ENCODE assay signal across 1 cellular context in the genomic region with DNA sequence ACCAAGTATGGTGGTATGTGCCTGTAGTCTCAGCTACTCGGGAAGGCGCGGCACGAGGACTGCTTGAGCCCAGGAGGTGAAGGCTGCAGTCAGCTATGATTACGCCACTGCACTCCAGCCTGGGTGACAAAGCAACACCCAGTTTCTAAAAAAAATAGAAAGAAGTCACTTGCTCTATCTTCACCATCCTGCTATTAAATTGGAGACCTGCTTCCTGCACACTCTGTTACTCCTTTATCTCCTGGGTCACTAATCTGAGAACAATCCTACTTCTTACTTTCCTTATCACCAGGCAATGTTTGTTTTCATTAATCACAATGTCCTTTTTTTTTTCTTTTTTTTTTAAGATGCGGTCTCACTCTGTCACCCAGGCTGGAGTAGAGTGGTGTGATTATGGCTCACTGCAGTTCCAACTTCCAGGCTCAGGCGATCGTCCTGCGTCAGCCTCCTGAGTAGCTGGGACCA.
TF ChIP-seq lines count a peak whose summit lies in the region.

No MANE protein-coding gene starts in this region.

TF ChIP-seq in GM23338, 12 proteins besides CTCF, POLR2A, EP300 and RAD21 (continued from another document):
- TF ChIP-seq, protein P1, sequence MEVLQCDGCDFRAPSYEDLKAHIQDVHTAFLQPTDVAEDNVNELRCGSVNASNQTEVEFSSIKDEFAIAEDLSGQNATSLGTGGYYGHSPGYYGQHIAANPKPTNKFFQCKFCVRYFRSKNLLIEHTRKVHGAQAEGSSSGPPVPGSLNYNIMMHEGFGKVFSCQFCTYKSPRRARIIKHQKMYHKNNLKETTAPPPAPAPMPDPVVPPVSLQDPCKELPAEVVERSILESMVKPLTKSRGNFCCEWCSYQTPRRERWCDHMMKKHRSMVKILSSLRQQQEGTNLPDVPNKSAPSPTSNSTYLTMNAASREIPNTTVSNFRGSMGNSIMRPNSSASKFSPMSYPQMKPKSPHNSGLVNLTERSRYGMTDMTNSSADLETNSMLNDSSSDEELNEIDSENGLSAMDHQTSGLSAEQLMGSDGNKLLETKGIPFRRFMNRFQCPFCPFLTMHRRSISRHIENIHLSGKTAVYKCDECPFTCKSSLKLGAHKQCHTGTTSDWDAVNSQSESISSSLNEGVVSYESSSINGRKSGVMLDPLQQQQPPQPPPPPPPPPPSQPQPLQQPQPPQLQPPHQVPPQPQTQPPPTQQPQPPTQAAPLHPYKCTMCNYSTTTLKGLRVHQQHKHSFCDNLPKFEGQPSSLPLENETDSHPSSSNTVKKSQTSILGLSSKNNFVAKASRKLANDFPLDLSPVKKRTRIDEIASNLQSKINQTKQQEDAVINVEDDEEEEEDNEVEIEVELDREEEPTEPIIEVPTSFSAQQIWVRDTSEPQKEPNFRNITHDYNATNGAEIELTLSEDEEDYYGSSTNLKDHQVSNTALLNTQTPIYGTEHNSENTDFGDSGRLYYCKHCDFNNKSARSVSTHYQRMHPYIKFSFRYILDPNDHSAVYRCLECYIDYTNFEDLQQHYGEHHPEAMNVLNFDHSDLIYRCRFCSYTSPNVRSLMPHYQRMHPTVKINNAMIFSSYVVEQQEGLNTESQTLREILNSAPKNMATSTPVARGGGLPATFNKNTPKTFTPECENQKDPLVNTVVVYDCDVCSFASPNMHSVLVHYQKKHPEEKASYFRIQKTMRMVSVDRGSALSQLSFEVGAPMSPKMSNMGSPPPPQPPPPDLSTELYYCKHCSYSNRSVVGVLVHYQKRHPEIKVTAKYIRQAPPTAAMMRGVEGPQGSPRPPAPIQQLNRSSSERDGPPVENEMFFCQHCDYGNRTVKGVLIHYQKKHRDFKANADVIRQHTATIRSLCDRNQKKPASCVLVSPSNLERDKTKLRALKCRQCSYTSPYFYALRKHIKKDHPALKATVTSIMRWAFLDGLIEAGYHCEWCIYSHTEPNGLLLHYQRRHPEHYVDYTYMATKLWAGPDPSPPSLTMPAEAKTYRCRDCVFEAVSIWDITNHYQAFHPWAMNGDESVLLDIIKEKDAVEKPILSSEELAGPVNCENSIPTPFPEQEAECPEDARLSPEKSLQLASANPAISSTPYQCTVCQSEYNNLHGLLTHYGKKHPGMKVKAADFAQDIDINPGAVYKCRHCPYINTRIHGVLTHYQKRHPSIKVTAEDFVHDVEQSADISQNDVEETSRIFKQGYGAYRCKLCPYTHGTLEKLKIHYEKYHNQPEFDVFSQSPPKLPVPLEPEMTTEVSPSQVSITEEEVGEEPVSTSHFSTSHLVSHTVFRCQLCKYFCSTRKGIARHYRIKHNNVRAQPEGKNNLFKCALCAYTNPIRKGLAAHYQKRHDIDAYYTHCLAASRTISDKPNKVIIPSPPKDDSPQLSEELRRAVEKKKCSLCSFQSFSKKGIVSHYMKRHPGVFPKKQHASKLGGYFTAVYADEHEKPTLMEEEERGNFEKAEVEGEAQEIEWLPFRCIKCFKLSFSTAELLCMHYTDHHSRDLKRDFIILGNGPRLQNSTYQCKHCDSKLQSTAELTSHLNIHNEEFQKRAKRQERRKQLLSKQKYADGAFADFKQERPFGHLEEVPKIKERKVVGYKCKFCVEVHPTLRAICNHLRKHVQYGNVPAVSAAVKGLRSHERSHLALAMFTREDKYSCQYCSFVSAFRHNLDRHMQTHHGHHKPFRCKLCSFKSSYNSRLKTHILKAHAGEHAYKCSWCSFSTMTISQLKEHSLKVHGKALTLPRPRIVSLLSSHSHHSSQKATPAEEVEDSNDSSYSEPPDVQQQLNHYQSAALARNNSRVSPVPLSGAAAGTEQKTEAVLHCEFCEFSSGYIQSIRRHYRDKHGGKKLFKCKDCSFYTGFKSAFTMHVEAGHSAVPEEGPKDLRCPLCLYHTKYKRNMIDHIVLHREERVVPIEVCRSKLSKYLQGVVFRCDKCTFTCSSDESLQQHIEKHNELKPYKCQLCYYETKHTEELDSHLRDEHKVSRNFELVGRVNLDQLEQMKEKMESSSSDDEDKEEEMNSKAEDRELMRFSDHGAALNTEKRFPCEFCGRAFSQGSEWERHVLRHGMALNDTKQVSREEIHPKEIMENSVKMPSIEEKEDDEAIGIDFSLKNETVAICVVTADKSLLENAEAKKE (CRISPR knock-in tag; IDR thresholded peaks at IDR 0.05) = no peak
- TF ChIP-seq, protein P2, sequence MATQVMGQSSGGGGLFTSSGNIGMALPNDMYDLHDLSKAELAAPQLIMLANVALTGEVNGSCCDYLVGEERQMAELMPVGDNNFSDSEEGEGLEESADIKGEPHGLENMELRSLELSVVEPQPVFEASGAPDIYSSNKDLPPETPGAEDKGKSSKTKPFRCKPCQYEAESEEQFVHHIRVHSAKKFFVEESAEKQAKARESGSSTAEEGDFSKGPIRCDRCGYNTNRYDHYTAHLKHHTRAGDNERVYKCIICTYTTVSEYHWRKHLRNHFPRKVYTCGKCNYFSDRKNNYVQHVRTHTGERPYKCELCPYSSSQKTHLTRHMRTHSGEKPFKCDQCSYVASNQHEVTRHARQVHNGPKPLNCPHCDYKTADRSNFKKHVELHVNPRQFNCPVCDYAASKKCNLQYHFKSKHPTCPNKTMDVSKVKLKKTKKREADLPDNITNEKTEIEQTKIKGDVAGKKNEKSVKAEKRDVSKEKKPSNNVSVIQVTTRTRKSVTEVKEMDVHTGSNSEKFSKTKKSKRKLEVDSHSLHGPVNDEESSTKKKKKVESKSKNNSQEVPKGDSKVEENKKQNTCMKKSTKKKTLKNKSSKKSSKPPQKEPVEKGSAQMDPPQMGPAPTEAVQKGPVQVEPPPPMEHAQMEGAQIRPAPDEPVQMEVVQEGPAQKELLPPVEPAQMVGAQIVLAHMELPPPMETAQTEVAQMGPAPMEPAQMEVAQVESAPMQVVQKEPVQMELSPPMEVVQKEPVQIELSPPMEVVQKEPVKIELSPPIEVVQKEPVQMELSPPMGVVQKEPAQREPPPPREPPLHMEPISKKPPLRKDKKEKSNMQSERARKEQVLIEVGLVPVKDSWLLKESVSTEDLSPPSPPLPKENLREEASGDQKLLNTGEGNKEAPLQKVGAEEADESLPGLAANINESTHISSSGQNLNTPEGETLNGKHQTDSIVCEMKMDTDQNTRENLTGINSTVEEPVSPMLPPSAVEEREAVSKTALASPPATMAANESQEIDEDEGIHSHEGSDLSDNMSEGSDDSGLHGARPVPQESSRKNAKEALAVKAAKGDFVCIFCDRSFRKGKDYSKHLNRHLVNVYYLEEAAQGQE (IDR thresholded peaks at IDR 0.05; ENCODE audit: unreplicated experiment) = no peak
- TF ChIP-seq CREB1 (CRISPR knock-in tag; IDR thresholded peaks at IDR 0.05; ENCODE audit: low read depth) = no peak
- no peak for TF ChIP-seq ZNF114 (CRISPR knock-in tag; IDR thresholded peaks at IDR 0.05)
- no peak for TF ChIP-seq POLR2AphosphoS5 (IDR thresholded peaks at IDR 0.05; ENCODE audit: low read depth)
- TF ChIP-seq, protein P3, sequence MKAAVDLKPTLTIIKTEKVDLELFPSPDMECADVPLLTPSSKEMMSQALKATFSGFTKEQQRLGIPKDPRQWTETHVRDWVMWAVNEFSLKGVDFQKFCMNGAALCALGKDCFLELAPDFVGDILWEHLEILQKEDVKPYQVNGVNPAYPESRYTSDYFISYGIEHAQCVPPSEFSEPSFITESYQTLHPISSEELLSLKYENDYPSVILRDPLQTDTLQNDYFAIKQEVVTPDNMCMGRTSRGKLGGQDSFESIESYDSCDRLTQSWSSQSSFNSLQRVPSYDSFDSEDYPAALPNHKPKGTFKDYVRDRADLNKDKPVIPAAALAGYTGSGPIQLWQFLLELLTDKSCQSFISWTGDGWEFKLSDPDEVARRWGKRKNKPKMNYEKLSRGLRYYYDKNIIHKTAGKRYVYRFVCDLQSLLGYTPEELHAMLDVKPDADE (IDR thresholded peaks at IDR 0.05) = no peak
